Comparison of ENCODE assay signal across 8 cellular contexts in genomic region chr5:119743927-119744326, GRCh38.
DNase-seq lines count a peak whose midpoint lies in the region; ATAC-seq and TF ChIP-seq lines count a peak whose summit lies in the region.

No MANE protein-coding gene starts in this region.

- no peak overlapping the region for H3K4me3 Mint-ChIP-seq in endodermal cell

- H3K27me3 Mint-ChIP-seq in endodermal cell (ENCODE audit: insufficient read depth) = no peaks in the 10 kb centered on the region

- no peaks in the 10 kb centered on the region for H3K27me3 ChIP-seq in endodermal cell (ENCODE audit: control insufficient read depth, insufficient read depth, low read length, poor library complexity, severe bottlenecking)
- H3K27me3 ChIP-seq in upper lobe of left lung = no peaks in the 10 kb centered on the region

- H3K4me1 Mint-ChIP-seq in endodermal cell = peaks cover 12% of the 10 kb centered on the region

- H3K36me3 ChIP-seq in endodermal cell (ENCODE audit: control insufficient read depth, insufficient read depth, low read length) = no peaks in the 10 kb centered on the region
- no peaks in the 10 kb centered on the region for H3K36me3 ChIP-seq in upper lobe of left lung

- no peak overlapping the region for H3K27ac Mint-ChIP-seq in endodermal cell

- 50% methylated on average over 1 of the region's 1 CpG; no CpG with 5 or more reads in 1 of the 2 experiments for WGBS in endodermal cell (ENCODE audit: insufficient coverage in 1 of 2, insufficient read length in 1 of 2), 2 experiments
- 39 to 42% methylated on average over 1 of the region's 1 CpG for WGBS in upper lobe of left lung, 2 donors

- no peaks in the 10 kb centered on the region for H3K4me1 ChIP-seq in endodermal cell (ENCODE audit: control insufficient read depth, insufficient read depth, low read length)
- H3K4me1 ChIP-seq in upper lobe of left lung = no peaks in the 10 kb centered on the region

- TF ChIP-seq CTCF in endodermal cell (conservative IDR thresholded peaks at IDR 0.05) = peak; percentile 89
- peak; percentile 48 for TF ChIP-seq CTCF in retinal pigment epithelial cell (conservative IDR thresholded peaks at IDR 0.05; ENCODE audit: low read depth, low read length)
- peak in 3 of 6 experiments; percentile 13 to 46 (median 17) for TF ChIP-seq CTCF in upper lobe of left lung (IDR thresholded peaks at IDR 0.05)

- H3K9me3 ChIP-seq in endodermal cell (ENCODE audit: control insufficient read depth, low read length) = peaks cover 6% of the 10 kb centered on the region
- no peaks in the 10 kb centered on the region for H3K9me3 ChIP-seq in upper lobe of left lung

- TF ChIP-seq POLR2A in upper lobe of left lung (IDR thresholded peaks at IDR 0.05) = no peak

- ATAC-seq in GM19023 (IDR thresholded peaks at IDR 0.05; ENCODE audit: unreplicated experiment) (peak; percentile 84), HG02981 (IDR thresholded peaks at IDR 0.05; ENCODE audit: unreplicated experiment) (peak; percentile 95), upper lobe of left lung (ENCODE audit: low FRiP score in 2 of 2) (no peak)

- H3K9me3 Mint-ChIP-seq in endodermal cell = no peaks in the 10 kb centered on the region

- H3K4me3 ChIP-seq in endodermal cell (ENCODE audit: low read length) (no peak overlapping the region), retinal pigment epithelial cell (ENCODE audit: low read length) (no peak overlapping the region), upper lobe of left lung (no peak overlapping the region)

- peak; percentile 2 to 59 (median 22) for DNase-seq in NCI-H1417 (lab: John Stamatoyannopoulos, UW)
- DNase-seq in NCI-H1417 treated with DMSO at 0.1 percent for 48 hours (lab: John Stamatoyannopoulos, UW) = no peak
- peak; percentile 51 to 67 for DNase-seq in NCI-H446 (lab: John Stamatoyannopoulos, UW)
- peak; percentile 72 for DNase-seq in endodermal cell
- DNase-seq in retinal pigment epithelial cell (ENCODE audit: low read depth) = no peak
- DNase-seq in upper lobe of left lung = no peak

- H3K27ac ChIP-seq in endodermal cell (ENCODE audit: low read depth, low read length) (no peak overlapping the region), upper lobe of left lung (no peak overlapping the region)

- TF ChIP-seq EP300 in upper lobe of left lung (IDR thresholded peaks at IDR 0.05) = no peak

- H3K9ac ChIP-seq in endodermal cell (ENCODE audit: extremely low read depth, low read length, poor library complexity, severe bottlenecking) = no peak overlapping the region

- H3K36me3 Mint-ChIP-seq in endodermal cell (ENCODE audit: low read depth) = no peaks in the 10 kb centered on the region

Comparison
In these comparisons a context has a peak if more than half of its experiments do, and no peak if none do; other contexts are left out.
1. DNase-seq: peak in NCI-H1417 (3 of 3), NCI-H446 (2 of 2) and endodermal cell (single experiment); none in NCI-H1417 treated with DMSO at 0.1 percent for 48 hours (single experiment), retinal pigment epithelial cell (single experiment) and upper lobe of left lung (0 of 2).
2. ATAC-seq: peak in GM19023 (single experiment) and HG02981 (single experiment); none in upper lobe of left lung (0 of 2).